8 cellular contexts compared by ENCODE assay signal in the genomic region with DNA sequence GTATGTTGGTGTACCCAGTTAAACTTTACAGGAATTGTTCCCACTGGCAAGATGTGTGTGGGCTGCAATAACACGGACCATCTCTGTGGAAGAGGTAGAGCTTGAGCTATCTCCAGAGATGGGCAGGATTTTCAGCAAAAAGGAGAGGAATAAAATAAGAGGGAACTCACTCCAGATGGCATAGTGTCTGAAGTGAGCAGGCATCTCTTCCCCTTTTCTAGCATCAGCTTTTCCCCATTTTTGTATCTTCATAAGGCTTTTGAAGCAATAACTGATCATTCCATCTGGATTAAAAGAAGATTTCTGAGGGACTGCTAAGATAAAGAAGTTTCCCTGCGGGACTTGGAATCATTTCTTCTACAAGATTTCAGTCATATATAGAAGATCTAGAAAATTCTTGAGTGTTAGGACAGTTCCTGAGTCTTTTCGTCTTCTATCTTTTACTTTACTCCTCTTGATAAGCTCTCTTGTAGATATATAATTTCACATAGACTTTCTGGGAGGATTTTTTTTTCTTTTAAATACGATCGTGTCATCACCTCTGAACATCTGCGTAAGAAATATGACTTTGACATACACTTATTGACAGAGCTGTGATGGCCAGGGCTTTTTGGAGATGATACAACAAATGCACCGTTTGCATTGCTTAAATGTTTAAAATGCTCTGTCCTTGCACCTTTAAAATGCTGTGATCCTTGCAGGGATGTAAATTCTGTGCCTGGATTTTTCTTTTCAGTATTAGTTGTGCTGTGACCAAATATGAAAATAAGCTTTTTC. TPM values are rescaled to one million over a fixed set of nuclear protein-coding genes. Genes with fewer than 3 reads are reported as not detected.
DNase-seq lines count a peak whose midpoint lies in the region; ATAC-seq and TF ChIP-seq lines count a peak whose summit lies in the region.

No MANE protein-coding gene starts in this region.

- peak overlapping the region in 1 of 2 donors; percentile 90 for H3K27ac ChIP-seq in tibial artery

- no peak for ATAC-seq in activated CD8-positive, alpha-beta memory T cell treated with anti-CD3 and anti-CD28 coated beads, Interleukin-2, amount 10 ng/mL, durations not matched to agents 7 days and 5 days
- no peak for ATAC-seq in activated T-helper 17 cell treated with anti-CD3 and anti-CD28 coated beads, Interleukin-2, amount 50 U/mL, for 72 hours (replicated peaks)
- ATAC-seq in GM19467 (IDR thresholded peaks at IDR 0.05; ENCODE audit: unreplicated experiment), result no peak
- ATAC-seq in HG02973 (IDR thresholded peaks at IDR 0.05; ENCODE audit: unreplicated experiment), result no peak

- TF ChIP-seq CTCF in kidney epithelial cell (IDR thresholded peaks at IDR 0.05; ENCODE audit: insufficient read depth, low read length, poor library complexity, severe bottlenecking), result no peak
- TF ChIP-seq CTCF in tibial artery (IDR thresholded peaks at IDR 0.05), result no peak

- peaks cover 0 to 42% (median 18%) of the 10 kb centered on the region in 4 donors for H3K4me1 ChIP-seq in tibial artery

- peak overlapping the region; percentile 84 for H3K4me3 Mint-ChIP-seq in activated CD8-positive, alpha-beta memory T cell treated with anti-CD3 and anti-CD28 coated beads, Interleukin-2, amount 10 ng/mL, durations not matched to agents 7 days and 5 days
- H3K4me3 Mint-ChIP-seq in activated T-helper 17 cell treated with anti-CD3 and anti-CD28 coated beads, Interleukin-2, amount 50 U/mL, for 72 hours, result peak overlapping the region; percentile 94

- H3K36me3 Mint-ChIP-seq in activated CD8-positive, alpha-beta memory T cell treated with anti-CD3 and anti-CD28 coated beads, Interleukin-2, amount 10 ng/mL, durations not matched to agents 7 days and 5 days, result peaks cover 16% of the 10 kb centered on the region
- H3K36me3 Mint-ChIP-seq in activated T-helper 17 cell treated with anti-CD3 and anti-CD28 coated beads, Interleukin-2, amount 50 U/mL, for 72 hours (ENCODE audit: low read depth), result peaks cover 31% of the 10 kb centered on the region

- H3K9me3 Mint-ChIP-seq in activated CD8-positive, alpha-beta memory T cell treated with anti-CD3 and anti-CD28 coated beads, Interleukin-2, amount 10 ng/mL, durations not matched to agents 7 days and 5 days (ENCODE audit: low read depth), result no peaks in the 10 kb centered on the region
- H3K9me3 Mint-ChIP-seq in activated T-helper 17 cell treated with anti-CD3 and anti-CD28 coated beads, Interleukin-2, amount 50 U/mL, for 72 hours, result no peaks in the 10 kb centered on the region

- intact Hi-C loops in tibial artery (cut with DNase I; ENCODE audit: low total_unique reads), result no loop called here

- H3K27me3 ChIP-seq in kidney epithelial cell (ENCODE audit: control insufficient read depth, insufficient read depth, low read length) (no peaks in the 10 kb centered on the region), tibial artery (no peaks in the 10 kb centered on the region)

- no peaks in the 10 kb centered on the region for H3K27me3 Mint-ChIP-seq in activated CD8-positive, alpha-beta memory T cell treated with anti-CD3 and anti-CD28 coated beads, Interleukin-2, amount 10 ng/mL, durations not matched to agents 7 days and 5 days
- no peaks in the 10 kb centered on the region for H3K27me3 Mint-ChIP-seq in activated T-helper 17 cell treated with anti-CD3 and anti-CD28 coated beads, Interleukin-2, amount 50 U/mL, for 72 hours

- no peak for DNase-seq in activated CD8-positive, alpha-beta memory T cell treated with anti-CD3 and anti-CD28 coated beads, Interleukin-2, amount 10 ng/mL, durations not matched to agents 7 days and 5 days
- no peak for DNase-seq in activated CD8-positive, alpha-beta memory T cell treated with anti-CD3 and anti-CD28 coated beads for 24 hours
- no peak for DNase-seq in kidney epithelial cell (ENCODE audit: low read depth)
- DNase-seq in tibial artery, result no peak
- DNase-seq in iPS-NIHi11 (ENCODE audit: low spot score), result no peak

- H3K27ac Mint-ChIP-seq in activated CD8-positive, alpha-beta memory T cell treated with anti-CD3 and anti-CD28 coated beads, Interleukin-2, amount 10 ng/mL, durations not matched to agents 7 days and 5 days, result peak overlapping the region; percentile 2
- H3K27ac Mint-ChIP-seq in activated T-helper 17 cell treated with anti-CD3 and anti-CD28 coated beads, Interleukin-2, amount 50 U/mL, for 72 hours, result peak overlapping the region; percentile 60

- CTCF ChIA-PET in activated CD8-positive, alpha-beta memory T cell treated with anti-CD3 and anti-CD28 coated beads, Interleukin-2, amount 10 ng/mL, durations not matched to agents 7 days and 5 days (lab: Charles Lee), result interaction anchor here (0.8 to 3.8 kb wide), 8 partner anchors 8 to 286 kb away, joined by 3 to 17 read pairs (median 6); no protein-coding TSS in a partner anchor

- H3K4me1 Mint-ChIP-seq in activated CD8-positive, alpha-beta memory T cell treated with anti-CD3 and anti-CD28 coated beads, Interleukin-2, amount 10 ng/mL, durations not matched to agents 7 days and 5 days, result peaks cover 54% of the 10 kb centered on the region
- peaks cover 40% of the 10 kb centered on the region for H3K4me1 Mint-ChIP-seq in activated T-helper 17 cell treated with anti-CD3 and anti-CD28 coated beads, Interleukin-2, amount 50 U/mL, for 72 hours

- H3K36me3 ChIP-seq in kidney epithelial cell (ENCODE audit: control insufficient read depth, insufficient read depth, low read length) (no peaks in the 10 kb centered on the region), tibial artery (peaks cover 3 to 6% (median 6%) of the 10 kb centered on the region in 3 donors)

- no peaks in the 10 kb centered on the region for H3K9me3 ChIP-seq in tibial artery

- H3K4me3 ChIP-seq in kidney epithelial cell (ENCODE audit: low read depth, low read length) (peak overlapping the region; percentile 87), tibial artery (peak overlapping the region; percentile 78 to 80)

RNA-seq across cellular contexts. Expression of gene CPD, which starts 2.1 kb away (rescaled TPM):
- total RNA-seq in activated CD8-positive, alpha-beta memory T cell treated with anti-CD3 and anti-CD28 coated beads, Interleukin-2, amount 10 ng/mL, durations not matched to agents 7 days and 5 days, result 10 to 100 TPM; 19.9 to 25.6 TPM
- 10 to 100 TPM; 25.9 to 34.7 TPM for total RNA-seq in activated T-helper 17 cell treated with anti-CD3 and anti-CD28 coated beads, Interleukin-2, amount 50 U/mL, for 72 hours
- 97.9 and 118 TPM in 2 replicates for total RNA-seq in kidney epithelial cell

RNA-seq across cellular contexts. Expression of gene TMIGD1, which starts 47.0 kb away (rescaled TPM):
- not detected for total RNA-seq in activated CD8-positive, alpha-beta memory T cell treated with anti-CD3 and anti-CD28 coated beads, Interleukin-2, amount 10 ng/mL, durations not matched to agents 7 days and 5 days
- total RNA-seq in activated T-helper 17 cell treated with anti-CD3 and anti-CD28 coated beads, Interleukin-2, amount 50 U/mL, for 72 hours, result not detected
- total RNA-seq in kidney epithelial cell, result not detected in 2 replicates
